In the genomic region with DNA sequence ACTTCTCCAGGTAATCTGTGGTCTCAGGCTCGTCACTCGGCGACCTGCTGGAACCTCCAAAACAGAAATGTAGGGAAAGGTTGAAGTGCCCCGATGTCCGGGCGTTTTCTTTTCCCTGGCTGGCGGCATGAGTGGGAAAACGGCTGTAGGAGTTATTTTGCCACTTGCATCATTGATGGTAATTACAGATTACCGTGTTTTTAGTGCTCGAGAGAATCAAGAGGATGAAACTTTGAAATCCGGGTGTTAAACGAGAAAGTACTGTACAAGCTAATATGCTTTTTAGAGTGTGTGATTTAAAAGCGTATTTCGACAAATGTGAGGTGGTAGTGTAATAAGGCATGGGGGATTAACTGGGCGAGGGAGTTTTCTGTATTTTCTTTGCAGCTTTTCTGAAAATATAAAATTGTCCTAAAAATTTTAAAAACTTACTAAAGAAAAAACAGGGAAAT, we compare ENCODE assay signal across 8 cellular contexts. TPM values are rescaled to one million over a fixed set of nuclear protein-coding genes. Genes with fewer than 3 reads are reported as not detected.
A peak's percentile ranks its signal among the peaks of the same experiment; 100 is the strongest.
DNase-seq lines count a peak whose midpoint lies in the region; ATAC-seq and TF ChIP-seq lines count a peak whose summit lies in the region.

No MANE protein-coding gene starts in this region.

- H3K4me3 ChIP-seq in H7 (ENCODE audit: insufficient read depth, low read depth, low read length), result peak overlapping the region; percentile 54
- peak overlapping the region; percentile 61 for H3K4me3 ChIP-seq in fibroblast of villous mesenchyme (ENCODE audit: low read depth, low read length)
- H3K4me3 ChIP-seq in sigmoid colon, result peak overlapping the region; percentile 66 to 87 (median 78)

- TF ChIP-seq POLR2A in sigmoid colon (IDR thresholded peaks at IDR 0.05) (no peak), GM18505 (IDR thresholded peaks at IDR 0.05; ENCODE audit: borderline replicate concordance, extremely low read depth, insufficient read depth, insufficient read length) (no peak)

- no peak for TF ChIP-seq EP300 in sigmoid colon (IDR thresholded peaks at IDR 0.05)

- peaks cover 36% of the 10 kb centered on the region for H3K27me3 ChIP-seq in H7 (ENCODE audit: control insufficient read depth, insufficient read depth, low read length)
- H3K27me3 ChIP-seq in sigmoid colon, result peaks cover 0 to 3% (median 0%) of the 10 kb centered on the region in 3 donors

- H3K27ac ChIP-seq in sigmoid colon, result peak overlapping the region in 1 of 4 donors; percentile 81

- WGBS in sigmoid colon, 2 donors, result 10 to 22% methylated on average over 15 of the region's 15 CpGs

- H3K4me1 ChIP-seq in sigmoid colon, result peaks cover 0 to 18% (median 10%) of the 10 kb centered on the region in 4 donors

- ATAC-seq in GM18505 (IDR thresholded peaks at IDR 0.05; ENCODE audit: unreplicated experiment) (no peak), GM21717 (IDR thresholded peaks at IDR 0.05; ENCODE audit: unreplicated experiment) (no peak)

- DNase-seq in H7, result no peak
- DNase-seq in SW480 (ENCODE audit: low spot score), result peak; percentile 43
- no peak for DNase-seq in fibroblast of villous mesenchyme (ENCODE audit: low read depth)
- no peak for DNase-seq in sigmoid colon
- DNase-seq in stimulated activated naive CD4-positive, alpha-beta T cell (lab: John Stamatoyannopoulos, UW), result no peak
- no peak for DNase-seq in HuH-7.5 (ENCODE audit: low spot score)

- intact Hi-C loops in sigmoid colon (cut with DNase I), result no loop called here

- H3K36me3 ChIP-seq in H7 (replicated peaks; ENCODE audit: control insufficient read depth, insufficient read depth, low read length) (no peaks in the 10 kb centered on the region), sigmoid colon (no peaks in the 10 kb centered on the region)

- TF ChIP-seq CTCF in fibroblast of villous mesenchyme (IDR thresholded peaks at IDR 0.05; ENCODE audit: insufficient read depth, low read depth, low read length) (no peak), sigmoid colon (IDR thresholded peaks at IDR 0.05) (no peak)

- H3K9me3 ChIP-seq in sigmoid colon, result no peaks in the 10 kb centered on the region

RNA-seq across cellular contexts. Expression of gene GRHL1, which starts 0.8 kb away (rescaled TPM):
- total RNA-seq in H7 (2014; rRNA removed; shearing (Covaris generic)), result 0.30 and 1.2 TPM in 2 replicates
- 0.64 and 1.7 TPM in 2 replicates for total RNA-seq in fibroblast of villous mesenchyme
- 1 to 10 TPM; 1.4 to 4.2 (median 2.5) TPM for total RNA-seq in sigmoid colon
- polyA plus RNA-seq in sigmoid colon, result under 1 TPM; under 0.01 to 0.55 (median 0.46) TPM
